ENCODE assay signal across 8 cellular contexts in genomic region chr17:3004150-3004801, GRCh38. TPM values are rescaled to one million over a fixed set of nuclear protein-coding genes. Genes with fewer than 3 reads are reported as not detected.
DNase-seq lines count a peak whose midpoint lies in the region; ATAC-seq and TF ChIP-seq lines count a peak whose summit lies in the region.

No MANE protein-coding gene starts in this region.

- H3K27ac ChIP-seq in fibroblast of lung (ENCODE audit: insufficient read depth, low read length) = peak overlapping the region; percentile 61

- H4K20me1 ChIP-seq in fibroblast of lung (ENCODE audit: control insufficient read depth, extremely low read depth, insufficient read depth, low read length) = no peaks in the 10 kb centered on the region

- H3K4me2 ChIP-seq in fibroblast of lung (ENCODE audit: extremely low read depth, insufficient read depth, low read length) = peak overlapping the region; percentile 68

- intact Hi-C loops in CD14-positive monocyte (cut with micrococcal nuclease) = loop anchor here (5.0 to 10.0 kb wide), 2 partner anchors 209 to 217 kb away; partner anchors contain the start of gene RAP1GAP2 (in 1 of the 2)

- H3K27me3 ChIP-seq in fibroblast of lung (ENCODE audit: control insufficient read depth, insufficient read depth, low read length) = no peaks in the 10 kb centered on the region

- H3K4me3 ChIP-seq in fibroblast of lung (replicated peaks in 1 of 4; ENCODE audit: control extremely low read depth in 1 of 4, insufficient read depth in 1 of 4, low read depth in 3 of 4, low read length in 4 of 4) = peak overlapping the region in 1 of 4 experiments; percentile 10

- H3K79me2 ChIP-seq in fibroblast of lung (ENCODE audit: control insufficient read depth, insufficient read depth, low read length) = no peaks in the 10 kb centered on the region

- H3K27me3 Mint-ChIP-seq in CD14-positive monocyte (ENCODE audit: low read depth in 3 of 3) = peaks cover 0 to 2% (median 0%) of the 10 kb centered on the region in 3 donors
- no peaks in the 10 kb centered on the region for H3K27me3 Mint-ChIP-seq in activated T-cell treated with anti-CD3 and anti-CD28 coated beads, Interleukin-2, amount 50 U/mL, for 4 hours (ENCODE audit: low read depth)
- H3K27me3 Mint-ChIP-seq in nephron (ENCODE audit: low read depth) = peaks cover 4% of the 10 kb centered on the region
- peaks cover 27% of the 10 kb centered on the region for H3K27me3 Mint-ChIP-seq in stimulated activated naive CD8-positive, alpha-beta T cell treated with anti-CD3 and anti-CD28 coated beads, Interleukin-15, amount 100 ng/mL, for 72 hours
- peaks cover 8% of the 10 kb centered on the region for H3K27me3 Mint-ChIP-seq in endothelial cell (ENCODE audit: unreplicated experiment)

- H3K9me3 Mint-ChIP-seq in CD14-positive monocyte (no peaks in the 10 kb centered on the region), nephron (no peaks in the 10 kb centered on the region), endothelial cell (ENCODE audit: unreplicated experiment) (no peaks in the 10 kb centered on the region)
- H3K9me3 Mint-ChIP-seq in activated T-cell treated with anti-CD3 and anti-CD28 coated beads, Interleukin-2, amount 50 U/mL, for 4 hours = no peaks in the 10 kb centered on the region
- H3K9me3 Mint-ChIP-seq in stimulated activated naive CD8-positive, alpha-beta T cell treated with anti-CD3 and anti-CD28 coated beads, Interleukin-15, amount 100 ng/mL, for 72 hours = no peaks in the 10 kb centered on the region

- peak overlapping the region; percentile 93 to 98 (median 97) for H3K27ac Mint-ChIP-seq in CD14-positive monocyte
- peak overlapping the region; percentile 64 to 86 (median 78) for H3K27ac Mint-ChIP-seq in nephron
- peak overlapping the region in 1 of 2 donors; percentile 92 for H3K27ac Mint-ChIP-seq in stimulated activated naive CD8-positive, alpha-beta T cell treated with anti-CD3 and anti-CD28 coated beads, Interleukin-15, amount 100 ng/mL, for 72 hours
- H3K27ac Mint-ChIP-seq in endothelial cell (ENCODE audit: unreplicated experiment) = no peak overlapping the region

- no peak for TF ChIP-seq CTCF in CD14-positive monocyte (IDR thresholded peaks at IDR 0.05)
- TF ChIP-seq CTCF in fibroblast of lung (conservative IDR thresholded peaks at IDR 0.05 in 1 of 2, IDR thresholded peaks at IDR 0.05 in 1 of 2; ENCODE audit: low read depth in 1 of 2, low read length in 2 of 2) = no peak
- TF ChIP-seq CTCF in nephron (IDR thresholded peaks at IDR 0.05; ENCODE audit: unreplicated experiment in 3 of 3) = no peak
- no peak for TF ChIP-seq CTCF in endothelial cell (IDR thresholded peaks at IDR 0.05; ENCODE audit: unreplicated experiment)

- H3K4me1 Mint-ChIP-seq in CD14-positive monocyte (peaks cover 40% of the 10 kb centered on the region), nephron (peaks cover 31% of the 10 kb centered on the region), endothelial cell (ENCODE audit: unreplicated experiment) (peaks cover 19% of the 10 kb centered on the region)
- peaks cover 23% of the 10 kb centered on the region for H3K4me1 Mint-ChIP-seq in activated T-cell treated with anti-CD3 and anti-CD28 coated beads, Interleukin-2, amount 50 U/mL, for 4 hours (ENCODE audit: low read depth)
- H3K4me1 Mint-ChIP-seq in stimulated activated naive CD8-positive, alpha-beta T cell treated with anti-CD3 and anti-CD28 coated beads, Interleukin-15, amount 100 ng/mL, for 72 hours = peaks cover 30% of the 10 kb centered on the region

- no peaks in the 10 kb centered on the region for H3K9me3 ChIP-seq in fibroblast of lung (ENCODE audit: control insufficient read depth, insufficient read depth, low read depth, low read length)

- H3K9ac ChIP-seq in fibroblast of lung (ENCODE audit: insufficient read depth, low read length) = peak overlapping the region; percentile 55

- H3K36me3 ChIP-seq in fibroblast of lung (ENCODE audit: control insufficient read depth, insufficient read depth, low read length) = no peaks in the 10 kb centered on the region

- H2AFZ ChIP-seq in fibroblast of lung (ENCODE audit: low read length) = peak overlapping the region; percentile 53

- peak overlapping the region; percentile 74 to 78 for H3K4me3 Mint-ChIP-seq in CD14-positive monocyte
- H3K4me3 Mint-ChIP-seq in activated T-cell treated with anti-CD3 and anti-CD28 coated beads, Interleukin-2, amount 50 U/mL, for 4 hours = peak overlapping the region; percentile 70
- no peak overlapping the region for H3K4me3 Mint-ChIP-seq in nephron
- H3K4me3 Mint-ChIP-seq in stimulated activated naive CD8-positive, alpha-beta T cell treated with anti-CD3 and anti-CD28 coated beads, Interleukin-15, amount 100 ng/mL, for 72 hours = peak overlapping the region; percentile 37 to 63
- H3K4me3 Mint-ChIP-seq in endothelial cell (ENCODE audit: unreplicated experiment) = no peak overlapping the region

- H3K36me3 Mint-ChIP-seq in CD14-positive monocyte = peaks cover 48 to 65% of the 10 kb centered on the region in 2 donors
- H3K36me3 Mint-ChIP-seq in activated T-cell treated with anti-CD3 and anti-CD28 coated beads, Interleukin-2, amount 50 U/mL, for 4 hours (ENCODE audit: insufficient read depth) = peaks cover 15% of the 10 kb centered on the region
- H3K36me3 Mint-ChIP-seq in nephron (ENCODE audit: low read depth) = no peaks in the 10 kb centered on the region
- peaks cover 9% of the 10 kb centered on the region for H3K36me3 Mint-ChIP-seq in endothelial cell (ENCODE audit: low read depth, unreplicated experiment)

- DNase-seq in CD14-positive monocyte (ENCODE audit: low spot score) (peak; percentile 99), NCI-H774 (lab: John Stamatoyannopoulos, UW) (peak; percentile 81), fibroblast of lung (ENCODE audit: low read depth in 2 of 2) (peak; percentile 95 to 99), endothelial cell (ENCODE audit: low spot score) (no peak)
- peak; percentile 48 for DNase-seq in activated T-cell treated with anti-CD3 and anti-CD28 coated beads, Interleukin-2, amount 50 U/mL, for 4 hours
- peak; percentile 40 to 41 for DNase-seq in stimulated activated naive CD8-positive, alpha-beta T cell treated with anti-CD3 and anti-CD28 coated beads, Interleukin-15, amount 100 ng/mL, for 72 hours

- H3K4me1 ChIP-seq in fibroblast of lung (ENCODE audit: control insufficient read depth, extremely low read depth, insufficient read depth, low read length) = peaks cover 7% of the 10 kb centered on the region

- ATAC-seq in HG02885 (IDR thresholded peaks at IDR 0.05; ENCODE audit: poor library complexity, unreplicated experiment) = peak; percentile 18
- ATAC-seq in activated T-cell treated with anti-CD3 and anti-CD28 coated beads, Interleukin-2, amount 50 U/mL, for 4 hours = peak; percentile 65 to 80
- peak; percentile 82 for ATAC-seq in stimulated activated naive CD8-positive, alpha-beta T cell treated with anti-CD3 and anti-CD28 coated beads, Interleukin-15, amount 100 ng/mL, for 72 hours

RNA-seq across cellular contexts. Expression of gene OR1D5, which starts 59.1 kb away (rescaled TPM):
- polyA plus RNA-seq in CD14-positive monocyte (not detected), fibroblast of lung (not detected in 2 replicates)
- total RNA-seq in activated T-cell treated with anti-CD3 and anti-CD28 coated beads, Interleukin-2, amount 50 U/mL, for 4 hours = not detected
- total RNA-seq in fibroblast of lung (not detected in 2 replicates), endothelial cell (ENCODE audit: unreplicated experiment) (not detected)
- polyA plus RNA-seq in fibroblast of lung (2012) = not detected in 2 replicates
- polyA minus RNA-seq in fibroblast of lung (ENCODE audit: low replicate concordance) = not detected in 2 replicates

Comparison
In these comparisons a context has a peak if more than half of its experiments do, and no peak if none do; other contexts are left out.
1. H3K4me3 Mint-ChIP-seq: peak in CD14-positive monocyte (2 of 2), activated T-cell treated with anti-CD3 and anti-CD28 coated beads, Interleukin-2, amount 50 U/mL, for 4 hours (single experiment) and stimulated activated naive CD8-positive, alpha-beta T cell treated with anti-CD3 and anti-CD28 coated beads, Interleukin-15, amount 100 ng/mL, for 72 hours (2 of 2); none in nephron (0 of 3) and endothelial cell (single experiment).
2. ATAC-seq: peak in every context shown above with its lines; median percentile 82 in stimulated activated naive CD8-positive, alpha-beta T cell treated with anti-CD3 and anti-CD28 coated beads, Interleukin-15, amount 100 ng/mL, for 72 hours; 72 in activated T-cell treated with anti-CD3 and anti-CD28 coated beads, Interleukin-2, amount 50 U/mL, for 4 hours; 18 in HG02885.